8 cellular contexts compared by ENCODE assay signal in the genomic region with DNA sequence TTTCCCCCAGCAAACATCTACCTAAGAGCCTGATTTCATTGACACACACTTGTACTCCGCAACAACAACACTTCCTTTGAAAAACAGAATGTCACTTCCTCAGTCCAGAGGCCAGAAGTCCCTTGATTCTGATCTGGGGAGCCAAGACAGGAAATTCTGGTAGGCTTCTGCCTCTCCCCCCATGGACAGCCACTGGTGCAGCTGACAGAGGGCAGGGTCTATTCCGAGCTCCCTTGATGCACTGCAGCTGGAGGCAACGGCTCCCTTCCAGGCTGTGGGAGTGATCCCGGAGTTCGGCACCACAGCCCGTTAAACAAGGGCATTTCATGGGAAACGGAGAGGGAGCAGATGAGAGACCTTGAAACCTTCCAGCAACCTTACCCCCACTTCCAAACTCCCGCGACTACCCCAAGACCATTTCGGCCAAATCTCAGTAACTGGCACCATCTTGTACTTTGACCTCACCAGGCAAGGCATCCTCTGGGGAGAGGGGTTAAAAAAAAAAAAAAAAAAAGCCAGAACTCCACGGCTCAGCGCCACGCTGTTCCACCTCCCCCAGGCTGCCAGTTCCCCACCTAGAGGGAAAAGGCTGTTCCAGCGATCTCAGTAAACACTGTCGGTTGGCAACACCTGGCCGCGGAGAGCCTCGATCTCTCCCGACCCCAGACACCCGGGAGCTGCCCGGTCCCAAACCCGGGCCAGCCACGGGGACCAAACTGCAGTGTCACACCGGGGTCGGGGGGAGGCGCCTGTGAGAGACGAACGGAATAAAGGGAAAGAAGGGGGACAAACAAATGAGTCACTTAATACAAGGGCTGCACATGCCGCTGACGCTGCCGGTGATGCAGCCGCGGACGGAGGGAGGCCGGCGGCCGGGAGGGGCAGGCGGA. TPM values are rescaled to one million over a fixed set of nuclear protein-coding genes. Genes with fewer than 3 reads are reported as not detected.
DNase-seq lines count a peak whose midpoint lies in the region; ATAC-seq, FAIRE-seq and TF ChIP-seq lines count a peak whose summit lies in the region.

No MANE protein-coding gene starts in this region.

- peak overlapping the region; percentile 98 for H3K4me3 Mint-ChIP-seq in T-helper 1 cell treated with Interleukin-12 subunit alpha and Interleukin-12 subunit beta and Interleukin-4 antibody, amounts not matched to agents 30 μg/mL and 1 μg/mL, for 36 hours

- DNase-seq in GM12865 (ENCODE audit: low read depth) = peak; percentile 84
- peak; percentile 31 for DNase-seq in NCI-H1436 treated with DMSO at 0.1 percent for 48 hours (lab: John Stamatoyannopoulos, UW)
- peak; percentile 81 for DNase-seq in amniotic stem cell (lab: John Stamatoyannopoulos, UW)
- DNase-seq in right atrium auricular region (ENCODE audit: low spot score) = peak; percentile 95
- DNase-seq in psoas muscle = peak; percentile 88 to 91
- peak; percentile 87 for DNase-seq in urothelium cell line (ENCODE audit: low spot score)

- H3K27me3 Mint-ChIP-seq in T-helper 1 cell treated with Interleukin-12 subunit alpha and Interleukin-12 subunit beta and Interleukin-4 antibody, amounts not matched to agents 30 μg/mL and 1 μg/mL, for 36 hours (ENCODE audit: low read depth) = peaks cover 24% of the 10 kb centered on the region

- ATAC-seq in HG02870 (IDR thresholded peaks at IDR 0.05; ENCODE audit: unreplicated experiment) = peak; percentile 47
- ATAC-seq in psoas muscle = peak; percentile 75 to 84 (median 78)

- H3K4me3 ChIP-seq in GM12865 (ENCODE audit: low read depth, low read length) (peak overlapping the region; percentile 56), right atrium auricular region (peak overlapping the region; percentile 81 to 83), psoas muscle (peak overlapping the region; percentile 81)

- no peak for FAIRE-seq in urothelium cell line (lab: Jason Lieb, UNC)

- H3K4me1 Mint-ChIP-seq in T-helper 1 cell treated with Interleukin-12 subunit alpha and Interleukin-12 subunit beta and Interleukin-4 antibody, amounts not matched to agents 30 μg/mL and 1 μg/mL, for 36 hours (ENCODE audit: low read depth) = peaks cover 63% of the 10 kb centered on the region

- H3K36me3 ChIP-seq in right atrium auricular region = no peaks in the 10 kb centered on the region
- no peaks in the 10 kb centered on the region for H3K36me3 ChIP-seq in psoas muscle (ENCODE audit: insufficient read depth in 1 of 2, low read depth in 1 of 2)

- H3K27ac ChIP-seq in right atrium auricular region = peak overlapping the region; percentile 96 to 99
- peak overlapping the region; percentile 86 for H3K27ac ChIP-seq in psoas muscle

- H3K9me3 Mint-ChIP-seq in T-helper 1 cell treated with Interleukin-12 subunit alpha and Interleukin-12 subunit beta and Interleukin-4 antibody, amounts not matched to agents 30 μg/mL and 1 μg/mL, for 36 hours = no peaks in the 10 kb centered on the region

- H3K27ac Mint-ChIP-seq in T-helper 1 cell treated with Interleukin-12 subunit alpha and Interleukin-12 subunit beta and Interleukin-4 antibody, amounts not matched to agents 30 μg/mL and 1 μg/mL, for 36 hours = peak overlapping the region; percentile 95

- H3K36me3 Mint-ChIP-seq in T-helper 1 cell treated with Interleukin-12 subunit alpha and Interleukin-12 subunit beta and Interleukin-4 antibody, amounts not matched to agents 30 μg/mL and 1 μg/mL, for 36 hours (ENCODE audit: low read depth) = peaks cover 23% of the 10 kb centered on the region

- peak; percentile 71 for TF ChIP-seq CTCF in GM12865 (IDR thresholded peaks at IDR 0.05; ENCODE audit: insufficient read depth, low read depth, low read length, missing control alignments)
- peak; percentile 31 to 42 for TF ChIP-seq CTCF in right atrium auricular region (IDR thresholded peaks at IDR 0.05)
- peak; percentile 36 for TF ChIP-seq CTCF in psoas muscle (IDR thresholded peaks at IDR 0.05)

- 2 to 3% (median 3%) methylated on average over 31 to 38 of the region's 38 CpGs for WGBS in psoas muscle, 3 donors

- H3K27me3 ChIP-seq in right atrium auricular region (no peaks in the 10 kb centered on the region), psoas muscle (ENCODE audit: insufficient read depth in 3 of 3, low read length in 2 of 3) (no peaks in the 10 kb centered on the region)

- H3K4me1 ChIP-seq in right atrium auricular region (peaks cover 0 to 35% of the 10 kb centered on the region in 2 donors), psoas muscle (peaks cover 18% of the 10 kb centered on the region)

- no peaks in the 10 kb centered on the region for H3K9me3 ChIP-seq in right atrium auricular region
- H3K9me3 ChIP-seq in psoas muscle = no peaks in the 10 kb centered on the region

- intact Hi-C loops in psoas muscle (cut with DNase I) = loop anchor here (5.0 to 10.0 kb wide), 3 partner anchors 62 to 189 kb away; no protein-coding TSS in a partner anchor

RNA-seq across cellular contexts. Expression of gene GAB2, which starts 1.1 kb away (rescaled TPM):
- total RNA-seq in right atrium auricular region (10 to 100 TPM; 22.0 to 33.7 TPM), psoas muscle (1 to 10 TPM; 4.7 to 6.3 (median 6.0) TPM)
- 1 to 10 TPM; 2.7 to 3.7 (median 2.9) TPM for polyA plus RNA-seq in psoas muscle

Comparison
In these comparisons a context has a peak if more than half of its experiments do, and no peak if none do; other contexts are left out.
1. Peak in every context shown above with its lines: DNase-seq, ATAC-seq, H3K4me3 ChIP-seq and H3K27ac ChIP-seq.
2. DNase-seq: peak in every context shown above with its lines; median percentile 95 in right atrium auricular region; 90 in psoas muscle; 87 in urothelium cell line; 84 in GM12865; 81 in amniotic stem cell; 31 in NCI-H1436 treated with DMSO at 0.1 percent for 48 hours.